ENCODE assay signal across 8 cellular contexts in the genomic region with DNA sequence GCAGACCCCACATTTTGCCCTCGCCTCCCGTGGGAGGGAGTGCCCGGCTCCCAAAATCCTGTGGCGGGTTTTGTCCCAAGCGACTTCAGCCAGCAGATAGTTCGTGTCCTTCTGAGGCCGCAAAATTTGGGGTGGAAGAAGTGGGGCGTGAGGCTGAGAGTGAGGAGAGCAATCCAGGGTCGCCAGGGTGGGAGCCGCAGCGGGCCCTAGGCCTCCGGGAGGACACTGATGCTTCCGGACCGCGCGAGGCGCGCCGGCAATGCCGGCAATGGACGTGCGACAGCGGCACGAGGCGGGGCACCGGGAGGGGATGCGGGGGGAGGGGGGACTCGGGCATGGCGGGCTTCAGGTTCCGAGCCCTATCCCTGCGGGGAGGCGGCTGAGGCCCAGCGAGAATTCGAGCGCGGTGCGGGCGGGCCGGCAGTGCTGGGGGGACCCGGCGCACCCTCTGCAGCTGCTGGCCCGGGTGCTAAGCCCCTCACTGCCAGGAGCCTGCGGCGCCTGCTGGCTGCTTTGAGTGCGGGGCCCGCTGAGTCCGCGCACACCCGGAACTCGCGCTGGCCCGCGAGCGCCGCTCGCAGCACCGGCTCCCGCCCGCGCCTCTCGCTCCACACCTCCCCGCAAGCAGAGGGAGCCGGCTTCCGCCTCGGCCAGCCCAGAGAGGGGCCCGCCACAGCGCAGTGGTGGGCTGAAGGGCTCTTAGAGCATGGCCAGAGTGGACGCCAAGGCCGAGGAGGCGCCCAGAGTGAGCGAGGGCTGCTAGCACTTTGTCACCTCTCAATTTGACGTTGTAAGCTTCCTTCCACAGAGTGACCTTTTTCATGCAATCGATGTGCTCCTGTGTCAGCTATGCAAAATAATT.
DNase-seq lines count a peak whose midpoint lies in the region; ATAC-seq and TF ChIP-seq lines count a peak whose summit lies in the region.

No MANE protein-coding gene starts in this region.

- H3K36me3 ChIP-seq in endodermal cell (ENCODE audit: control insufficient read depth, insufficient read depth, low read length), result no peaks in the 10 kb centered on the region

- peaks cover 2% of the 10 kb centered on the region for H3K4me1 Mint-ChIP-seq in endodermal cell
- peaks cover 3% of the 10 kb centered on the region for H3K4me1 Mint-ChIP-seq in mesothelial cell of epicardium

- no peaks in the 10 kb centered on the region for H3K36me3 Mint-ChIP-seq in endodermal cell (ENCODE audit: low read depth)
- no peaks in the 10 kb centered on the region for H3K36me3 Mint-ChIP-seq in mesothelial cell of epicardium

- H3K9me3 ChIP-seq in endodermal cell (ENCODE audit: control insufficient read depth, low read length), result no peaks in the 10 kb centered on the region

- peaks cover 3% of the 10 kb centered on the region for H3K27me3 Mint-ChIP-seq in endodermal cell (ENCODE audit: insufficient read depth)
- H3K27me3 Mint-ChIP-seq in mesothelial cell of epicardium (ENCODE audit: low read depth), result peaks cover 16% of the 10 kb centered on the region

- H3K4me3 Mint-ChIP-seq in endodermal cell (peak overlapping the region; percentile 85), mesothelial cell of epicardium (peak overlapping the region; percentile 95)

- H3K9me3 Mint-ChIP-seq in endodermal cell (peaks cover 7% of the 10 kb centered on the region), mesothelial cell of epicardium (peaks cover 13% of the 10 kb centered on the region)

- peak overlapping the region; percentile 90 for H3K27ac Mint-ChIP-seq in endodermal cell
- peak overlapping the region; percentile 83 for H3K27ac Mint-ChIP-seq in mesothelial cell of epicardium

- H3K9ac ChIP-seq in endodermal cell (ENCODE audit: extremely low read depth, low read length, poor library complexity, severe bottlenecking), result peak overlapping the region; percentile 47

- no peak overlapping the region for H3K27ac ChIP-seq in endodermal cell (ENCODE audit: low read depth, low read length)

- ATAC-seq in GM18870 (IDR thresholded peaks at IDR 0.05; ENCODE audit: unreplicated experiment), result peak; percentile 38
- peak; percentile 72 for ATAC-seq in HG03103 (IDR thresholded peaks at IDR 0.05; ENCODE audit: low read depth, unreplicated experiment)

- 2 to 7% methylated on average over 20 to 73 of the region's 73 CpGs for WGBS in endodermal cell (ENCODE audit: insufficient coverage in 1 of 2, insufficient read length in 1 of 2), 2 experiments

- TF ChIP-seq CTCF in AG09309 (IDR thresholded peaks at IDR 0.05; ENCODE audit: control insufficient read depth, insufficient read depth, low read depth, low read length, missing control alignments) (no peak), endodermal cell (conservative IDR thresholded peaks at IDR 0.05) (no peak), mesothelial cell of epicardium (IDR thresholded peaks at IDR 0.05; ENCODE audit: unreplicated experiment) (peak; percentile 95)

- no peaks in the 10 kb centered on the region for H3K27me3 ChIP-seq in endodermal cell (ENCODE audit: control insufficient read depth, insufficient read depth, low read length, poor library complexity, severe bottlenecking)

- no peak for DNase-seq in AG09309 (ENCODE audit: low read depth)
- peak; percentile 78 for DNase-seq in NCI-H82 (lab: John Stamatoyannopoulos, UW)
- DNase-seq in activated CD8-positive, alpha-beta memory T cell treated with anti-CD3 and anti-CD28 coated beads, Interleukin-2, amount 50 U/mL, for 24 hours (ENCODE audit: extremely low read depth), result peak; percentile 12
- DNase-seq in endodermal cell, result peak; percentile 93
- DNase-seq in mesothelial cell of epicardium (ENCODE audit: low spot score in 2 of 2, unreplicated experiment in 2 of 2), result peak; percentile 48 to 94
- DNase-seq in stimulated activated CD8-positive, alpha-beta memory T cell treated with anti-CD3 and anti-CD28 coated beads, Interleukin-15, amount 100 ng/mL, for 4 hours (ENCODE audit: low read depth in 2 of 2), result peak; percentile 41 to 51

- H3K4me3 ChIP-seq in AG09309 (ENCODE audit: control insufficient read depth, low read depth, low read length) (peak overlapping the region; percentile 77), endodermal cell (ENCODE audit: low read length) (peak overlapping the region; percentile 85)

- no peaks in the 10 kb centered on the region for H3K4me1 ChIP-seq in endodermal cell (ENCODE audit: control insufficient read depth, insufficient read depth, low read length)
